Comparison of ENCODE assay signal across 14 cellular contexts in the genomic region with DNA sequence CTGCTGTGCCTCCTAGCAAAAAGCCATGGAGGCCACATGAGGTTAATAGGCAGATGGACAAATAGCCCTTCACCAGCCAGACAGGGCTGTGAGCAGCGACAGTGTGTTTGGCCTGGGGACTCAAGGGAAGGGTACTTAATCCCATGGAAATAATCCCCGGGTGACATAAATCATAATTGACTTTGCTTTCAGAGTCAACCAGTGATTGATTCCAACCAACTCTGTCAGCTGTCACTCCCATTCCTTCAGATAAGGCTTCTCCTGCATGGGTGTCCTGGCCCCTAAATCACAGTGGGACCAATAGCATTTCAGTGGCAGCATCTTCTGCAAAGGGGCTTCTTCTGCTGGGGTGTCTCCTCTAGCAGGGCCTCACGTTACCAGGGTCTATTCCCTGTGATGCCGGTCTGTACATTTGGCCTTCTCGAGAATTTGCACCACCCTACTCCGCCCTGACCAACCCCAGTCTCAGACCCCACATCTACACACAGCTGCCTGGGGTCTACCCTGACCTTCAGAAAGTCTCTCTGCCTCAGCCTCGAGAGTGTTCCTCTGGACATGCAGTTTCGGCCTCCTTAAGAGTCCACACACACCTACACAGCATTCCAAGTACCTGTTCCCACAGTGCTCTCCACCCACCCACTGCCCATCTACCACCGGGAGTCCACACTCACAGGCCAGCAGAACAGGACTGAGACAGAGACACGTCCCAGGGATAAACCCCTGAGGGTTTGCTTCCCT. TPM values are rescaled to one million over a fixed set of nuclear protein-coding genes. Genes with fewer than 3 reads are reported as not detected.
A peak's percentile ranks its signal among the peaks of the same experiment; 100 is the strongest.
DNase-seq lines count a peak whose midpoint lies in the region; ATAC-seq, FAIRE-seq and TF ChIP-seq lines count a peak whose summit lies in the region.
"Had no signal": no experiment of that assay in that cellular context is flagged by ENCODE, and none has a peak within 500 bp of the region (broad histone marks: within the 10 kb centered on the region; RNA-seq: fewer than 3 reads in every experiment).

No MANE protein-coding gene starts in this region.

- no peak for DNase-seq in activated naive CD4-positive, alpha-beta T cell treated with anti-CD3 and anti-CD28 coated beads, Interleukin-2, amount 50 U/mL, for 72 hours (ENCODE audit: low spot score in 2 of 2)
- DNase-seq in activated naive CD4-positive, alpha-beta T cell treated with anti-CD3 and anti-CD28 coated beads for 36 hours, result no peak
- no peak for DNase-seq in chondrocyte (ENCODE audit: low spot score)
- DNase-seq in naive thymus-derived CD4-positive, alpha-beta T cell, result no peak
- DNase-seq in transverse colon, result no peak
- DNase-seq in RCC 7860 (ENCODE audit: low spot score), result no peak
- no peak for DNase-seq in GM03348 (ENCODE audit: low spot score)
- DNase-seq: activated CD4-positive, CD25-positive, alpha-beta regulatory T cell treated with anti-CD3 and anti-CD28 coated beads, Interleukin-2, amount 50 U/mL, for 72 hours; activated T-cell treated with anti-CD3 and anti-CD28 coated beads, Interleukin-2, amount 50 U/mL, for 48 hours; central memory CD4-positive, alpha-beta T cell; naive B cell; small intestine had no signal

- H3K27me3 ChIP-seq in naive thymus-derived CD4-positive, alpha-beta T cell (ENCODE audit: control insufficient read depth in 2 of 2, insufficient read depth in 2 of 2, low read length in 2 of 2), result no peaks in the 10 kb centered on the region
- no peaks in the 10 kb centered on the region for H3K27me3 ChIP-seq in transverse colon

- peak overlapping the region; percentile 59 to 90 for H3K27ac Mint-ChIP-seq in activated naive CD4-positive, alpha-beta T cell treated with anti-CD3 and anti-CD28 coated beads, Interleukin-2, amount 50 U/mL, for 72 hours
- no peak overlapping the region for H3K27ac Mint-ChIP-seq in activated naive CD4-positive, alpha-beta T cell treated with anti-CD3 and anti-CD28 coated beads for 36 hours
- H3K27ac Mint-ChIP-seq in chondrocyte (ENCODE audit: unreplicated experiment), result peak overlapping the region; percentile 59
- H3K27ac Mint-ChIP-seq in naive thymus-derived CD4-positive, alpha-beta T cell, result peak overlapping the region in 5 of 9 donors; percentile 25 to 62 (median 46)

- TF ChIP-seq CTCF in chondrocyte (IDR thresholded peaks at IDR 0.05), result no peak
- no peak for TF ChIP-seq CTCF in transverse colon (IDR thresholded peaks at IDR 0.05)

- no peaks in the 10 kb centered on the region for H3K9me3 Mint-ChIP-seq in activated naive CD4-positive, alpha-beta T cell treated with anti-CD3 and anti-CD28 coated beads, Interleukin-2, amount 50 U/mL, for 72 hours
- H3K9me3 Mint-ChIP-seq in activated naive CD4-positive, alpha-beta T cell treated with anti-CD3 and anti-CD28 coated beads for 36 hours, result no peaks in the 10 kb centered on the region
- no peaks in the 10 kb centered on the region for H3K9me3 Mint-ChIP-seq in chondrocyte (ENCODE audit: low read depth)
- H3K9me3 Mint-ChIP-seq in naive thymus-derived CD4-positive, alpha-beta T cell, result no peaks in the 10 kb centered on the region
- H3K9me3 Mint-ChIP-seq: naive B cell had no signal

- POLR2A ChIA-PET in naive thymus-derived CD4-positive, alpha-beta T cell (lab: Charles Lee), result interaction anchor here (0.6 kb wide), 1 partner anchor 22 kb away, joined by 3 read pairs; no protein-coding TSS in a partner anchor

- no peaks in the 10 kb centered on the region for H3K27me3 Mint-ChIP-seq in activated naive CD4-positive, alpha-beta T cell treated with anti-CD3 and anti-CD28 coated beads for 36 hours (ENCODE audit: low read depth)
- H3K27me3 Mint-ChIP-seq in chondrocyte (ENCODE audit: low read depth), result no peaks in the 10 kb centered on the region
- peaks cover 0 to 3% (median 0%) of the 10 kb centered on the region in 5 donors for H3K27me3 Mint-ChIP-seq in naive thymus-derived CD4-positive, alpha-beta T cell
- H3K27me3 Mint-ChIP-seq: naive B cell had no signal

- peaks cover 0 to 9% (median 0%) of the 10 kb centered on the region in 3 experiments for H3K36me3 ChIP-seq in naive thymus-derived CD4-positive, alpha-beta T cell (ENCODE audit: control insufficient read depth in 2 of 3, insufficient read depth in 3 of 3, low read length in 3 of 3)
- H3K36me3 ChIP-seq in transverse colon, result peaks cover 0 to 4% (median 0%) of the 10 kb centered on the region in 4 donors

- peaks cover 21 to 28% of the 10 kb centered on the region in 2 donors for H3K4me1 ChIP-seq in naive thymus-derived CD4-positive, alpha-beta T cell (ENCODE audit: control insufficient read depth in 2 of 2, insufficient read depth in 2 of 2, low read length in 2 of 2)
- H3K4me1 ChIP-seq in transverse colon, result peaks cover 8 to 61% (median 40%) of the 10 kb centered on the region in 4 donors

- 80 to 93% methylated on average over 2 to 10 of the region's 10 CpGs for WGBS in transverse colon (ENCODE audit: low coverage in 1 of 2), 2 donors

- H3K4me1 Mint-ChIP-seq in activated naive CD4-positive, alpha-beta T cell treated with anti-CD3 and anti-CD28 coated beads for 36 hours (ENCODE audit: low read depth), result peaks cover 43% of the 10 kb centered on the region
- H3K4me1 Mint-ChIP-seq in chondrocyte (ENCODE audit: low read depth), result peaks cover 54% of the 10 kb centered on the region
- H3K4me1 Mint-ChIP-seq in naive thymus-derived CD4-positive, alpha-beta T cell, result peaks cover 22 to 55% (median 51%) of the 10 kb centered on the region in 7 donors

- TF ChIP-seq EP300 in transverse colon (IDR thresholded peaks at IDR 0.05; ENCODE audit: low read depth), result no peak

- H3K4me3 Mint-ChIP-seq in activated naive CD4-positive, alpha-beta T cell treated with anti-CD3 and anti-CD28 coated beads for 36 hours, result no peak overlapping the region
- H3K4me3 Mint-ChIP-seq in chondrocyte (ENCODE audit: unreplicated experiment), result no peak overlapping the region
- peak overlapping the region in 3 of 10 donors; percentile 12 to 25 (median 20) for H3K4me3 Mint-ChIP-seq in naive thymus-derived CD4-positive, alpha-beta T cell

- CTCF ChIA-PET in activated naive CD4-positive, alpha-beta T cell treated with anti-CD3 and anti-CD28 coated beads for 36 hours (lab: Charles Lee), result interaction anchor here (1.4 kb wide), 1 partner anchor 123 kb away, joined by 3 read pairs; no protein-coding TSS in a partner anchor
- CTCF ChIA-PET in naive thymus-derived CD4-positive, alpha-beta T cell (lab: Charles Lee), result no interaction called here

- FAIRE-seq in RCC 7860 (lab: Jason Lieb, UNC), result no peak
- FAIRE-seq: D721Med, small intestine had no signal

- no peak for ATAC-seq in activated naive CD4-positive, alpha-beta T cell treated with anti-CD3 and anti-CD28 coated beads, Interleukin-2, amount 50 U/mL, for 72 hours
- no peak for ATAC-seq in naive thymus-derived CD4-positive, alpha-beta T cell
- ATAC-seq in HG03378 (IDR thresholded peaks at IDR 0.05; ENCODE audit: unreplicated experiment), result no peak

- no peak overlapping the region for H3K4me3 ChIP-seq in naive thymus-derived CD4-positive, alpha-beta T cell (ENCODE audit: low read length)
- H3K4me3 ChIP-seq in transverse colon, result no peak overlapping the region

- intact Hi-C loops in activated naive CD4-positive, alpha-beta T cell treated with anti-CD3 and anti-CD28 coated beads for 36 hours (cut with micrococcal nuclease), result no loop called here
- intact Hi-C loops in naive thymus-derived CD4-positive, alpha-beta T cell (cut with micrococcal nuclease), result no loop called here
- intact Hi-C loops in transverse colon (cut with DNase I; ENCODE audit: low total_unique reads), result no loop called here

- no peak overlapping the region for H3K27ac ChIP-seq in naive thymus-derived CD4-positive, alpha-beta T cell (ENCODE audit: low read depth, low read length)
- peak overlapping the region; percentile 2 to 94 (median 32) for H3K27ac ChIP-seq in transverse colon

- TF ChIP-seq POLR2A in transverse colon (IDR thresholded peaks at IDR 0.05), result no peak

- in situ Hi-C loops in transverse colon (cut with MboI; ENCODE audit: low pct_ligation_motif_present in 1 of 4, low pct_unique_long_range_greater_than_20kb in 1 of 4, low sequenced_read_pairs in 3 of 4), result loop anchor here in 2 of 4 donors (10.0 to 25.0 kb wide), 2 partner anchors 162 to 175 kb away; no protein-coding TSS in a partner anchor

- H3K36me3 Mint-ChIP-seq in activated naive CD4-positive, alpha-beta T cell treated with anti-CD3 and anti-CD28 coated beads, Interleukin-2, amount 50 U/mL, for 72 hours, result peaks cover 0 to 6% of the 10 kb centered on the region in 2 donors
- H3K36me3 Mint-ChIP-seq in activated naive CD4-positive, alpha-beta T cell treated with anti-CD3 and anti-CD28 coated beads for 36 hours (ENCODE audit: low read depth), result peaks cover 3% of the 10 kb centered on the region
- peaks cover 8% of the 10 kb centered on the region for H3K36me3 Mint-ChIP-seq in chondrocyte (ENCODE audit: low read depth)
- H3K36me3 Mint-ChIP-seq in naive thymus-derived CD4-positive, alpha-beta T cell, result peaks cover 0 to 14% (median 11%) of the 10 kb centered on the region in 5 donors

- H3K9me3 ChIP-seq in naive thymus-derived CD4-positive, alpha-beta T cell (ENCODE audit: control insufficient read depth in 2 of 3, low read length in 3 of 3), result no peaks in the 10 kb centered on the region
- H3K9me3 ChIP-seq in transverse colon, result no peaks in the 10 kb centered on the region

RNA-seq across cellular contexts. Expression of a gene that starts 3.7 kb away (rescaled TPM):
- total RNA-seq in activated naive CD4-positive, alpha-beta T cell treated with anti-CD3 and anti-CD28 coated beads, Interleukin-2, amount 50 U/mL, for 72 hours, result 10 to 100 TPM; 41.8 to 48.6 TPM
- 10 to 100 TPM; 51.1 to 53.9 TPM for total RNA-seq in activated naive CD4-positive, alpha-beta T cell treated with anti-CD3 and anti-CD28 coated beads for 36 hours
- total RNA-seq in chondrocyte (63.8 to 85.6 TPM (median 65.3 TPM) in 3 replicates), transverse colon (100 to 1,000 TPM; 167 to 272 (median 265) TPM)
- 10 to 100 TPM; 30.6 to 67.2 (median 63.8) TPM for total RNA-seq in naive thymus-derived CD4-positive, alpha-beta T cell
- 10 to 100 TPM; 73.6 to 90.9 TPM for polyA plus RNA-seq in naive thymus-derived CD4-positive, alpha-beta T cell

RNA-seq across cellular contexts. Expression of a gene that starts 24.1 kb away (rescaled TPM):
- 100 to 1,000 TPM; 120 to 154 TPM for total RNA-seq in activated naive CD4-positive, alpha-beta T cell treated with anti-CD3 and anti-CD28 coated beads, Interleukin-2, amount 50 U/mL, for 72 hours
- 100 to 1,000 TPM; 154 to 155 TPM for total RNA-seq in activated naive CD4-positive, alpha-beta T cell treated with anti-CD3 and anti-CD28 coated beads for 36 hours
- total RNA-seq in chondrocyte, result 70.3 to 83.5 TPM (median 74.6 TPM) in 3 replicates
- 100 to 1,000 TPM in 3 of 5 experiments, 10 to 100 TPM in 2; 86.8 to 124 (median 112) TPM for total RNA-seq in naive thymus-derived CD4-positive, alpha-beta T cell
- 100 to 1,000 TPM; 223 to 282 TPM for polyA plus RNA-seq in naive thymus-derived CD4-positive, alpha-beta T cell
- total RNA-seq in transverse colon, result 100 to 1,000 TPM; 158 to 320 (median 207) TPM

RNA-seq across cellular contexts. Expression of a gene that starts 24.3 kb away (rescaled TPM):
- total RNA-seq in activated naive CD4-positive, alpha-beta T cell treated with anti-CD3 and anti-CD28 coated beads, Interleukin-2, amount 50 U/mL, for 72 hours, result 10 to 100 TPM; 42.1 to 67.7 TPM
- 10 to 100 TPM; 42.1 to 43.1 TPM for total RNA-seq in activated naive CD4-positive, alpha-beta T cell treated with anti-CD3 and anti-CD28 coated beads for 36 hours
- total RNA-seq in chondrocyte (16.8 to 22.8 TPM (median 19.9 TPM) in 3 replicates), transverse colon (10 to 100 TPM in 1 of 4 donors, 1 to 10 TPM in 3; 1.8 to 12.7 (median 8.5) TPM)
- 10 to 100 TPM; 12.8 to 35.3 (median 22.2) TPM for total RNA-seq in naive thymus-derived CD4-positive, alpha-beta T cell
- polyA plus RNA-seq in naive thymus-derived CD4-positive, alpha-beta T cell, result 10 to 100 TPM; 26.9 to 42.2 TPM

RNA-seq across cellular contexts. Expression of a gene that starts 35.5 kb away (rescaled TPM):
- 10 to 100 TPM; 36.3 to 37.7 TPM for total RNA-seq in activated naive CD4-positive, alpha-beta T cell treated with anti-CD3 and anti-CD28 coated beads, Interleukin-2, amount 50 U/mL, for 72 hours
- total RNA-seq in activated naive CD4-positive, alpha-beta T cell treated with anti-CD3 and anti-CD28 coated beads for 36 hours, result 10 to 100 TPM; 30.0 to 32.8 TPM
- total RNA-seq in chondrocyte (40.0 to 45.0 TPM (median 42.5 TPM) in 3 replicates), transverse colon (10 to 100 TPM in 3 of 4 donors, 1 to 10 TPM in 1; 3.8 to 32.4 (median 26.5) TPM)
- total RNA-seq in naive thymus-derived CD4-positive, alpha-beta T cell, result 10 to 100 TPM; 28.0 to 43.2 (median 31.2) TPM
- 10 to 100 TPM; 11.8 to 15.3 TPM for polyA plus RNA-seq in naive thymus-derived CD4-positive, alpha-beta T cell

RNA-seq across cellular contexts. Expression of a gene that starts 47.4 kb away (rescaled TPM):
- total RNA-seq in activated naive CD4-positive, alpha-beta T cell treated with anti-CD3 and anti-CD28 coated beads, Interleukin-2, amount 50 U/mL, for 72 hours, result 10 to 100 TPM in 1 of 2 donors, 1 to 10 TPM in 1; 3.1 to 19.1 TPM
- 1 to 10 TPM; 3.9 to 5.1 TPM for total RNA-seq in activated naive CD4-positive, alpha-beta T cell treated with anti-CD3 and anti-CD28 coated beads for 36 hours
- total RNA-seq in chondrocyte (24.5 to 37.8 TPM (median 33.7 TPM) in 3 replicates), transverse colon (1 to 10 TPM; 1.1 to 4.9 (median 2.6) TPM)
- total RNA-seq in naive thymus-derived CD4-positive, alpha-beta T cell, result 10 to 100 TPM in 3 of 5 experiments, 1 to 10 TPM in 2; 8.7 to 15.9 (median 12.4) TPM
- 1 to 10 TPM; 1.0 to 2.2 TPM for polyA plus RNA-seq in naive thymus-derived CD4-positive, alpha-beta T cell
